In the genomic region with DNA sequence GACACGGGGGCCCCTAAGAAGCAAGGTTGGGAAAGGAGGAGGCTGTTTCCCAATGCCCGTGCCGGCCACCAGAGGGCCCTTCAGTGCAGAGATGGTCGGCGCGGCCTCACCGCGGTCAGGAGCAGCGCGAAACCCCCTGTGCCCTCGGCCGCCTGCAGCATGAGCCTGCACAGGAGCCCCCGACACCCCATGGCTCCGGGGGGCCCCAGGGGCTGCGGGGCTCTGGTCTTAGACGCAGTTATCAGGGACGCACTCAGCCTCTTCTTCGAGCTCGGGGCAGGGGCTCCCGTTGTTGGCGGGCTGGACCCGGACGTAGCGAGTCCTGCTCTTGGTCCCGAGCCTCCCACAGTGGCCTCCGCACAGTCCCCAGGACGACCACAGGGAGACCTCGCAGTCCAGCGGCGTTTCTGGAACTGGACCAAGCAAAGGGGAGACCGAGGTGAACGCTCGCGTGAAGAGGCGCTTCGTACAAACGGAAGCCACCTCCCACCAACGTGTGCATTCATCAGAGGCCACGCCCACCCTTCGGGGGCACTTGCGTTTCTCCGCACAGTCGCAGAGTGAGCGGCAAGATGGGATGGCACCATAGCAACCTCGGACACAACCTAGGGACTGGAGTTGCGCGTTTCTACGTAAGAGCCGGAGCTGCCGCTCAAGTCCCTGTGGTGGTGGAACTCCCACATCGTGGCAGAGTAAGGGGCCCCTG, we compare ENCODE assay signal across 8 cellular contexts. TPM values are rescaled to one million over a fixed set of nuclear protein-coding genes. Genes with fewer than 3 reads are reported as not detected.
DNase-seq lines count a peak whose midpoint lies in the region; ATAC-seq and TF ChIP-seq lines count a peak whose summit lies in the region.

No MANE protein-coding gene starts in this region.

- peaks cover 12% of the 10 kb centered on the region for H3K36me3 Mint-ChIP-seq in chondrocyte (ENCODE audit: low read depth)

- H3K4me1 Mint-ChIP-seq in chondrocyte (ENCODE audit: low read depth), result peaks cover 25% of the 10 kb centered on the region

- CTCF ChIA-PET in A673 (lab: Charles Lee), result no interaction called here

- H3K9me3 Mint-ChIP-seq in chondrocyte (ENCODE audit: low read depth), result peaks cover 5% of the 10 kb centered on the region

- H3K27me3 Mint-ChIP-seq in chondrocyte (ENCODE audit: low read depth), result peaks cover 5% of the 10 kb centered on the region

- peak; percentile 94 for TF ChIP-seq CTCF in A673 (conservative IDR thresholded peaks at IDR 0.05; ENCODE audit: low read depth, low read length)
- peak; percentile 94 for TF ChIP-seq CTCF in chondrocyte (IDR thresholded peaks at IDR 0.05)

- H3K4me3 ChIP-seq in A673 (ENCODE audit: low read depth, low read length, poor library complexity, severe bottlenecking), result peak overlapping the region; percentile 67

- intact Hi-C loops in A673 (cut with micrococcal nuclease; ENCODE audit: unreplicated experiment), result loop anchor here (5.0 kb wide), 2 partner anchors 100 to 180 kb away; a partner anchor contains a TSS

- peak overlapping the region; percentile 79 for H3K27ac ChIP-seq in A673 (ENCODE audit: low read depth, low read length, poor library complexity, severe bottlenecking)

- POLR2A ChIA-PET in A673 (lab: Charles Lee; ENCODE audit: low non-redundant PET), result no interaction called here

- ATAC-seq in GM18868 (IDR thresholded peaks at IDR 0.05; ENCODE audit: unreplicated experiment) (peak; percentile 67), HG03108 (IDR thresholded peaks at IDR 0.05; ENCODE audit: unreplicated experiment) (peak; percentile 80)
- ATAC-seq in activated CD4-positive, CD25-positive, alpha-beta regulatory T cell treated with anti-CD3 and anti-CD28 coated beads, Interleukin-2, amount 50 U/mL, for 24 hours, result peak; percentile 92 to 95

- no peaks in the 10 kb centered on the region for H3K36me3 ChIP-seq in A673 (ENCODE audit: insufficient read depth, low read length, poor library complexity, severe bottlenecking)

- BruUV-seq in A673 (replicated peaks; lab: Mats Ljungman, UMichigan), result no TSS peak

- peaks cover 23% of the 10 kb centered on the region for H3K27me3 ChIP-seq in A673 (replicated peaks; ENCODE audit: insufficient read depth, low read depth, low read length, poor library complexity)

- H3K4me3 Mint-ChIP-seq in chondrocyte (ENCODE audit: unreplicated experiment), result peak overlapping the region; percentile 65

- no peaks in the 10 kb centered on the region for H3K9me3 ChIP-seq in A673 (ENCODE audit: low read depth, low read length, poor library complexity, severe bottlenecking)

- peaks cover 4% of the 10 kb centered on the region for H3K4me1 ChIP-seq in A673 (ENCODE audit: insufficient read depth, low read length, poor library complexity, severe bottlenecking)

- DNase-seq in A673 (ENCODE audit: low spot score), result peak; percentile 97
- DNase-seq in NCI-H345 treated with DMSO at 0.1 percent for 48 hours (lab: John Stamatoyannopoulos, UW; ENCODE audit: unreplicated experiment), result peak; percentile 57
- peak; percentile 94 for DNase-seq in chondrocyte (ENCODE audit: low spot score)
- peak; percentile 94 for DNase-seq in left kidney (ENCODE audit: low read depth, low spot score)
- peak; percentile 91 for DNase-seq in stimulated activated CD4-positive, alpha-beta T cell treated with anti-CD3 and anti-CD28 coated beads, Interleukin-1b, Interleukin-23, amount 100 ng/mL, for 48 hours

- no peak overlapping the region for H3K27ac Mint-ChIP-seq in chondrocyte (ENCODE audit: unreplicated experiment)

RNA-seq across cellular contexts. Expression of a gene that starts 5.0 kb away (rescaled TPM):
- total RNA-seq in A673 (2021), result 2.3 and 4.8 TPM in 2 replicates
- total RNA-seq in chondrocyte, result 158 to 184 TPM (median 162 TPM) in 3 replicates

RNA-seq across cellular contexts. Expression of a gene that starts 54.0 kb away (rescaled TPM):
- total RNA-seq in A673 (2021), result 2.4 and 2.8 TPM in 2 replicates
- total RNA-seq in chondrocyte, result 4.6 to 12.8 TPM (median 9.1 TPM) in 3 replicates

Comparison
In these comparisons a context has a peak if more than half of its experiments do, and no peak if none do; other contexts are left out.
1. Peak in every context shown above with its lines: DNase-seq, ATAC-seq, H3K4me3 ChIP-seq and H3K27ac ChIP-seq.
2. RNA of a gene that starts 5.0 kb away (total RNA-seq): 158 to 184 TPM in chondrocyte; 2.3 to 4.8 TPM in A673; every median in the first group is over 10 times any median in the second.